Comparison of ENCODE assay signal across 1 cellular context in genomic region chr7:42108803-42109528, GRCh38.
TF ChIP-seq lines count a peak whose summit lies in the region.

No MANE protein-coding gene starts in this region.

TF ChIP-seq in HEK293, 187 proteins besides CTCF, POLR2A, EP300 and RAD21 (continued from another document):
- TF ChIP-seq ZNF560 (tag by site-specific recombination; IDR thresholded peaks at IDR 0.05; ENCODE audit: borderline replicate concordance) (no peak), ZNF398 (tag by site-specific recombination; IDR thresholded peaks at IDR 0.05) (peak; percentile 22; the same call in 1 of the 2 replicates), ZBTB44 (tag by site-specific recombination; IDR thresholded peaks at IDR 0.05) (peak; percentile 73), PRDM1 (tag by site-specific recombination; IDR thresholded peaks at IDR 0.05) (0 out of 2 replicates have a peak, but pooled peaks have one; percentile 19), TCF7L2 (IDR thresholded peaks at IDR 0.05; ENCODE audit: borderline replicate concordance, low read depth, low read length) (no peak), ZNF140 (tag by site-specific recombination; IDR thresholded peaks at IDR 0.05) (no peak), TRIM28 (IDR thresholded peaks at IDR 0.05; ENCODE audit: borderline replicate concordance, low read length) (no peak), PRDM6 (tag by site-specific recombination; IDR thresholded peaks at IDR 0.05) (peak; percentile 39; the same call in 1 of the 2 replicates)
- TF ChIP-seq, protein P1, sequence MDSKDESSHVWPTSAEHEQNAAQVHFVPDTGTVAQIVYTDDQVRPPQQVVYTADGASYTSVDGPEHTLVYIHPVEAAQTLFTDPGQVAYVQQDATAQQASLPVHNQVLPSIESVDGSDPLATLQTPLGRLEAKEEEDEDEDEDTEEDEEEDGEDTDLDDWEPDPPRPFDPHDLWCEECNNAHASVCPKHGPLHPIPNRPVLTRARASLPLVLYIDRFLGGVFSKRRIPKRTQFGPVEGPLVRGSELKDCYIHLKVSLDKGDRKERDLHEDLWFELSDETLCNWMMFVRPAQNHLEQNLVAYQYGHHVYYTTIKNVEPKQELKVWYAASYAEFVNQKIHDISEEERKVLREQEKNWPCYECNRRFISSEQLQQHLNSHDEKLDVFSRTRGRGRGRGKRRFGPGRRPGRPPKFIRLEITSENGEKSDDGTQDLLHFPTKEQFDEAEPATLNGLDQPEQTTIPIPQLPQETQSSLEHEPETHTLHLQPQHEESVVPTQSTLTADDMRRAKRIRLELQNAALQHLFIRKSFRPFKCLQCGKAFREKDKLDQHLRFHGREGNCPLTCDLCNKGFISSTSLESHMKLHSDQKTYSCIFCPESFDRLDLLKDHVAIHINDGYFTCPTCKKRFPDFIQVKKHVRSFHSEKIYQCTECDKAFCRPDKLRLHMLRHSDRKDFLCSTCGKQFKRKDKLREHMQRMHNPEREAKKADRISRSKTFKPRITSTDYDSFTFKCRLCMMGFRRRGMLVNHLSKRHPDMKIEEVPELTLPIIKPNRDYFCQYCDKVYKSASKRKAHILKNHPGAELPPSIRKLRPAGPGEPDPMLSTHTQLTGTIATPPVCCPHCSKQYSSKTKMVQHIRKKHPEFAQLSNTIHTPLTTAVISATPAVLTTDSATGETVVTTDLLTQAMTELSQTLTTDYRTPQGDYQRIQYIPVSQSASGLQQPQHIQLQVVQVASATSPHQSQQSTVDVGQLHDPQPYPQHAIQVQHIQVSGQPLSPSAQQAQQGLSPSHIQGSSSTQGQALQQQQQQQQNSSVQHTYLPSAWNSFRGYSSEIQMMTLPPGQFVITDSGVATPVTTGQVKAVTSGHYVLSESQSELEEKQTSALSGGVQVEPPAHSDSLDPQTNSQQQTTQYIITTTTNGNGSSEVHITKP (tag by site-specific recombination; IDR thresholded peaks at IDR 0.05): no peak
- TF ChIP-seq, protein P2, sequence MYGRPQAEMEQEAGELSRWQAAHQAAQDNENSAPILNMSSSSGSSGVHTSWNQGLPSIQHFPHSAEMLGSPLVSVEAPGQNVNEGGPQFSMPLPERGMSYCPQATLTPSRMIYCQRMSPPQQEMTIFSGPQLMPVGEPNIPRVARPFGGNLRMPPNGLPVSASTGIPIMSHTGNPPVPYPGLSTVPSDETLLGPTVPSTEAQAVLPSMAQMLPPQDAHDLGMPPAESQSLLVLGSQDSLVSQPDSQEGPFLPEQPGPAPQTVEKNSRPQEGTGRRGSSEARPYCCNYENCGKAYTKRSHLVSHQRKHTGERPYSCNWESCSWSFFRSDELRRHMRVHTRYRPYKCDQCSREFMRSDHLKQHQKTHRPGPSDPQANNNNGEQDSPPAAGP (tag by site-specific recombination; IDR thresholded peaks at IDR 0.05): 0 out of 2 replicates have a peak, but pooled peaks have one; percentile 24
